Comparison of ENCODE assay signal across 1 cellular context in the genomic region with DNA sequence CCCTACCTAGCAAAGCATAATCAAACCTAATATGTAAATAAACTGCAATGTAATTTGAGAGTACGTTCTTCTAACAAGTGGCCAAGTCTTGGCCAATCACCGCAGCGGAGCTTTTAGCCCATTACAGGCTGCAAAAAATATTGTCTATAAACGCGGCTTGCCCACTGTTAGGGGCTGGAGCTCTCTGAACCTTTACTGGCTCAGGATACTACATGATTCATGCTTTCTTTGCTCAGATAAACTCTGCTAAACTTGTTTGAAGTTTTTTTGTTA.
TF ChIP-seq lines count a peak whose summit lies in the region.

No MANE protein-coding gene starts in this region.

TF ChIP-seq in HepG2, 621 proteins besides CTCF, POLR2A, EP300 and RAD21 (continued from another document):
- TF ChIP-seq, protein P1, sequence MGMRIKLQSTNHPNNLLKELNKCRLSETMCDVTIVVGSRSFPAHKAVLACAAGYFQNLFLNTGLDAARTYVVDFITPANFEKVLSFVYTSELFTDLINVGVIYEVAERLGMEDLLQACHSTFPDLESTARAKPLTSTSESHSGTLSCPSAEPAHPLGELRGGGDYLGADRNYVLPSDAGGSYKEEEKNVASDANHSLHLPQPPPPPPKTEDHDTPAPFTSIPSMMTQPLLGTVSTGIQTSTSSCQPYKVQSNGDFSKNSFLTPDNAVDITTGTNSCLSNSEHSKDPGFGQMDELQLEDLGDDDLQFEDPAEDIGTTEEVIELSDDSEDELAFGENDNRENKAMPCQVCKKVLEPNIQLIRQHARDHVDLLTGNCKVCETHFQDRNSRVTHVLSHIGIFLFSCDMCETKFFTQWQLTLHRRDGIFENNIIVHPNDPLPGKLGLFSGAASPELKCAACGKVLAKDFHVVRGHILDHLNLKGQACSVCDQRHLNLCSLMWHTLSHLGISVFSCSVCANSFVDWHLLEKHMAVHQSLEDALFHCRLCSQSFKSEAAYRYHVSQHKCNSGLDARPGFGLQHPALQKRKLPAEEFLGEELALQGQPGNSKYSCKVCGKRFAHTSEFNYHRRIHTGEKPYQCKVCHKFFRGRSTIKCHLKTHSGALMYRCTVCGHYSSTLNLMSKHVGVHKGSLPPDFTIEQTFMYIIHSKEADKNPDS (CRISPR knock-in tag; IDR thresholded peaks at IDR 0.05): no peak
- TF ChIP-seq, protein P2, sequence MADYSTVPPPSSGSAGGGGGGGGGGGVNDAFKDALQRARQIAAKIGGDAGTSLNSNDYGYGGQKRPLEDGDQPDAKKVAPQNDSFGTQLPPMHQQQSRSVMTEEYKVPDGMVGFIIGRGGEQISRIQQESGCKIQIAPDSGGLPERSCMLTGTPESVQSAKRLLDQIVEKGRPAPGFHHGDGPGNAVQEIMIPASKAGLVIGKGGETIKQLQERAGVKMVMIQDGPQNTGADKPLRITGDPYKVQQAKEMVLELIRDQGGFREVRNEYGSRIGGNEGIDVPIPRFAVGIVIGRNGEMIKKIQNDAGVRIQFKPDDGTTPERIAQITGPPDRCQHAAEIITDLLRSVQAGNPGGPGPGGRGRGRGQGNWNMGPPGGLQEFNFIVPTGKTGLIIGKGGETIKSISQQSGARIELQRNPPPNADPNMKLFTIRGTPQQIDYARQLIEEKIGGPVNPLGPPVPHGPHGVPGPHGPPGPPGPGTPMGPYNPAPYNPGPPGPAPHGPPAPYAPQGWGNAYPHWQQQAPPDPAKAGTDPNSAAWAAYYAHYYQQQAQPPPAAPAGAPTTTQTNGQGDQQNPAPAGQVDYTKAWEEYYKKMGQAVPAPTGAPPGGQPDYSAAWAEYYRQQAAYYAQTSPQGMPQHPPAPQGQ (CRISPR knock-in tag; IDR thresholded peaks at IDR 0.05; ENCODE audit: borderline replicate concordance): no peak
- TF ChIP-seq CREB1 (IDR thresholded peaks at IDR 0.05) (no peak), CREB1 (CRISPR knock-in tag; IDR thresholded peaks at IDR 0.05) (peak; percentile 52), HMGA1 (CRISPR knock-in tag; conservative IDR thresholded peaks at IDR 0.05) (no peak), MTF1 (CRISPR knock-in tag; IDR thresholded peaks at IDR 0.05) (no peak)
